ENCODE assay signal across 24 cellular contexts in genomic region chr6:33755070-33755869, GRCh38. TPM values are rescaled to one million over a fixed set of nuclear protein-coding genes. Genes with fewer than 3 reads are reported as not detected.
A peak's percentile ranks its signal among the peaks of the same experiment; 100 is the strongest.
DNase-seq lines count a peak whose midpoint lies in the region; TF ChIP-seq lines count a peak whose summit lies in the region.
"Had no signal": no experiment of that assay in that cellular context is flagged by ENCODE, and none has a peak within 500 bp of the region (broad histone marks: within the 10 kb centered on the region; RNA-seq: fewer than 3 reads in every experiment).

No MANE protein-coding gene starts in this region.

- peaks cover 50% of the 10 kb centered on the region for H3K4me1 ChIP-seq in PC-9 (replicated peaks; ENCODE audit: insufficient read depth)
- H3K4me1 ChIP-seq in neural progenitor cell = peaks cover 37% of the 10 kb centered on the region
- H3K4me1 ChIP-seq: HAP-1, parathyroid adenoma had no signal

- H3K4me1 Mint-ChIP-seq in neural progenitor cell = peaks cover 35% of the 10 kb centered on the region
- H3K4me1 Mint-ChIP-seq: activated CD4-positive, alpha-beta T cell treated with anti-CD3 and anti-CD28 coated beads, Interleukin-2, amount 10 ng/mL, durations not matched to agents 7 days and 5 days; activated naive CD8-positive, alpha-beta T cell treated with anti-CD3 and anti-CD28 coated beads for 36 hours had no signal

- H3K9me3 ChIP-seq in PC-9 (ENCODE audit: insufficient read depth, low read depth) = no peaks in the 10 kb centered on the region
- no peaks in the 10 kb centered on the region for H3K9me3 ChIP-seq in neural progenitor cell (ENCODE audit: low read depth)
- H3K9me3 ChIP-seq: HAP-1, upper lobe of left lung had no signal

- H4K20me1 ChIP-seq in PC-9 (ENCODE audit: insufficient read depth) (no peaks in the 10 kb centered on the region), neural progenitor cell (ENCODE audit: low read depth) (no peaks in the 10 kb centered on the region)

- in situ Hi-C loops in brain microvascular endothelial cell (cut with HindIII; ENCODE audit: low pct_ligation_motif_present, low sequenced_read_pairs) = loop anchor here (25.0 kb wide), 1 partner anchor 382 kb away; the partner anchor contains the start of gene GRM4

- peaks cover 13% of the 10 kb centered on the region; the same call in 1 of the 2 replicates for H3F3A ChIP-seq in PC-9 (ENCODE audit: insufficient read depth, low read depth)
- H3F3A ChIP-seq in neural progenitor cell (ENCODE audit: low read depth) = peaks cover 14% of the 10 kb centered on the region

- BruUV-seq in PC-9 (replicated peaks; lab: Mats Ljungman, UMichigan) = no TSS peak

- H3K27me3 ChIP-seq in PC-9 (ENCODE audit: insufficient read depth, low read depth) (no peaks in the 10 kb centered on the region), neural progenitor cell (no peaks in the 10 kb centered on the region), brain microvascular endothelial cell (replicated peaks) (no peaks in the 10 kb centered on the region)
- H3K27me3 ChIP-seq: upper lobe of left lung had no signal

- H3K9ac ChIP-seq in neural progenitor cell = no peak overlapping the region
- H3K9ac ChIP-seq: parathyroid adenoma had no signal

- CTCF ChIA-PET in PC-9 (lab: Charles Lee) = no interaction called here

- no peak overlapping the region for H2AFZ ChIP-seq in PC-9
- no peak overlapping the region for H2AFZ ChIP-seq in neural progenitor cell (replicated peaks)
- H2AFZ ChIP-seq: parathyroid adenoma had no signal

- H3K79me2 ChIP-seq in PC-9 (ENCODE audit: low read depth) = no peaks in the 10 kb centered on the region
- H3K79me2 ChIP-seq in neural progenitor cell (ENCODE audit: low read depth) = no peaks in the 10 kb centered on the region
- H3K79me2 ChIP-seq: parathyroid adenoma had no signal

- peaks cover 22% of the 10 kb centered on the region for H3K27me3 Mint-ChIP-seq in neural progenitor cell (ENCODE audit: insufficient read depth, low read depth)
- H3K27me3 Mint-ChIP-seq: activated naive CD8-positive, alpha-beta T cell treated with anti-CD3 and anti-CD28 coated beads for 36 hours had no signal

- H3K4me3 ChIP-seq in PC-9 (no peak overlapping the region), neural progenitor cell (no peak overlapping the region), brain microvascular endothelial cell (ENCODE audit: low read depth, low read length) (no peak overlapping the region)
- H3K4me3 ChIP-seq: HAP-1, skin epidermis, upper lobe of left lung had no signal

- H3K27ac Mint-ChIP-seq in neural progenitor cell = no peak overlapping the region
- H3K27ac Mint-ChIP-seq: activated naive CD8-positive, alpha-beta T cell treated with anti-CD3 and anti-CD28 coated beads for 36 hours had no signal

- no peaks in the 10 kb centered on the region for H3K9me2 ChIP-seq in PC-9 (ENCODE audit: insufficient read depth)

- no peak overlapping the region for H3K4me3 Mint-ChIP-seq in neural progenitor cell
- H3K4me3 Mint-ChIP-seq: activated CD4-positive, alpha-beta T cell treated with anti-CD3 and anti-CD28 coated beads, Interleukin-2, amount 10 ng/mL, durations not matched to agents 7 days and 5 days; activated naive CD8-positive, alpha-beta T cell treated with anti-CD3 and anti-CD28 coated beads for 36 hours; CD4-positive, alpha-beta memory T cell had no signal

- TF ChIP-seq CTCF in PC-9 (conservative IDR thresholded peaks at IDR 0.05) (no peak), neural progenitor cell (IDR thresholded peaks at IDR 0.05) (no peak), brain microvascular endothelial cell (IDR thresholded peaks at IDR 0.05; ENCODE audit: low read depth, low read length, missing control alignments) (no peak)

- no peak overlapping the region for H3K27ac ChIP-seq in PC-9
- no peak overlapping the region for H3K27ac ChIP-seq in neural progenitor cell
- H3K27ac ChIP-seq in brain microvascular endothelial cell = no peak overlapping the region
- H3K27ac ChIP-seq: parathyroid adenoma, skin epidermis, upper lobe of left lung had no signal

- POLR2A ChIA-PET in PC-9 (lab: Charles Lee; ENCODE audit: unreplicated experiment) = interaction anchor here (0.7 kb wide), 1 partner anchor 12 kb away, joined by 14 read pairs; no protein-coding TSS in a partner anchor

- peak; percentile 21 for DNase-seq in NCI-H1105 (lab: John Stamatoyannopoulos, UW)
- DNase-seq in NCI-H1105 treated with DMSO at 0.1 percent for 48 hours (lab: John Stamatoyannopoulos, UW) = no peak
- peak; percentile 71 for DNase-seq in NCI-H187 treated with DMSO at 0.1 percent for 48 hours (lab: John Stamatoyannopoulos, UW)
- peak; percentile 36 to 47 for DNase-seq in PC-9
- peak; percentile 59 for DNase-seq in neural progenitor cell (ENCODE audit: low spot score)
- DNase-seq in iPS-NIHi7 (ENCODE audit: extremely low spot score) = no peak
- DNase-seq in amygdala (lab: John Stamatoyannopoulos, UW) = no peak
- no peak for DNase-seq in brain microvascular endothelial cell
- DNase-seq: activated CD4-positive, alpha-beta T cell treated with anti-CD3 and anti-CD28 coated beads, Interleukin-2, amount 10 ng/mL, durations not matched to agents 7 days and 5 days; activated naive CD8-positive, alpha-beta T cell treated with anti-CD3 and anti-CD28 coated beads for 36 hours; activated T-cell treated with anti-CD3 and anti-CD28 coated beads, Interleukin-2, amount 50 U/mL, for 1 hour; CD4-positive, alpha-beta memory T cell; effector CD4-positive, alpha-beta T cell; GF-D8; hippocampal formation; left colon; OCI-M1; stimulated activated naive CD4-positive, alpha-beta T cell had no signal

- intact Hi-C loops in PC-9 (cut with micrococcal nuclease; ENCODE audit: unreplicated experiment) = no loop called here

- H3K36me3 Mint-ChIP-seq in neural progenitor cell = no peaks in the 10 kb centered on the region
- H3K36me3 Mint-ChIP-seq: activated naive CD8-positive, alpha-beta T cell treated with anti-CD3 and anti-CD28 coated beads for 36 hours; CD4-positive, alpha-beta memory T cell had no signal

- H3K36me3 ChIP-seq in PC-9 (ENCODE audit: low read depth) (no peaks in the 10 kb centered on the region), neural progenitor cell (no peaks in the 10 kb centered on the region), brain microvascular endothelial cell (replicated peaks) (no peaks in the 10 kb centered on the region)
- H3K36me3 ChIP-seq: HAP-1, upper lobe of left lung had no signal

- H3K4me2 ChIP-seq in PC-9 (0 out of 2 replicates have a peak overlapping the region, but pooled peaks have one; percentile 16), neural progenitor cell (peak overlapping the region; percentile 50)

- no peaks in the 10 kb centered on the region for H3K9me3 Mint-ChIP-seq in neural progenitor cell
- H3K9me3 Mint-ChIP-seq: activated CD4-positive, alpha-beta T cell treated with anti-CD3 and anti-CD28 coated beads, Interleukin-2, amount 10 ng/mL, durations not matched to agents 7 days and 5 days; activated naive CD8-positive, alpha-beta T cell treated with anti-CD3 and anti-CD28 coated beads for 36 hours; CD4-positive, alpha-beta memory T cell had no signal

RNA-seq across cellular contexts. Expression of gene IP6K3, which starts 8.6 kb away (rescaled TPM):
- total RNA-seq in PC-9 (2021) (not detected in 2 replicates), neural progenitor cell (ENCODE audit: low replicate concordance) (2.9 and 4.6 TPM in 2 replicates)
- total RNA-seq: activated CD4-positive, alpha-beta T cell treated with anti-CD3 and anti-CD28 coated beads, Interleukin-2, amount 10 ng/mL, durations not matched to agents 7 days and 5 days; activated naive CD8-positive, alpha-beta T cell treated with anti-CD3 and anti-CD28 coated beads for 36 hours; CD4-positive, alpha-beta memory T cell had no signal

RNA-seq across cellular contexts. Expression of gene LEMD2, which starts 33.7 kb away (rescaled TPM):
- total RNA-seq in PC-9 (2021) (65.9 and 66.5 TPM in 2 replicates), neural progenitor cell (ENCODE audit: low replicate concordance) (31.8 and 53.4 TPM in 2 replicates)

RNA-seq across cellular contexts. Expression of gene UQCC2, which starts 43.8 kb away (rescaled TPM):
- total RNA-seq in PC-9 (2021) (71.2 and 72.9 TPM in 2 replicates), neural progenitor cell (ENCODE audit: low replicate concordance) (47.7 and 95.9 TPM in 2 replicates)

RNA-seq across cellular contexts. Expression of gene MLN, which starts 48.5 kb away (rescaled TPM):
- total RNA-seq in PC-9 (2021) (not detected in 2 replicates), neural progenitor cell (ENCODE audit: low replicate concordance) (not detected in 2 replicates)
- total RNA-seq: activated CD4-positive, alpha-beta T cell treated with anti-CD3 and anti-CD28 coated beads, Interleukin-2, amount 10 ng/mL, durations not matched to agents 7 days and 5 days; activated naive CD8-positive, alpha-beta T cell treated with anti-CD3 and anti-CD28 coated beads for 36 hours; bronchial epithelial cell; CD4-positive, alpha-beta memory T cell; left colon; mucosa of gallbladder; upper lobe of left lung had no signal

Comparison
In these comparisons a context has a peak if more than half of its experiments do, and no peak if none do; other contexts are left out.
1. DNase-seq: peak in NCI-H1105 (single experiment), NCI-H187 treated with DMSO at 0.1 percent for 48 hours (single experiment), PC-9 (2 of 2) and neural progenitor cell (single experiment); none in NCI-H1105 treated with DMSO at 0.1 percent for 48 hours (single experiment), iPS-NIHi7 (single experiment), amygdala (0 of 56) and brain microvascular endothelial cell (single experiment).